8 cellular contexts compared by ENCODE assay signal in genomic region chr15:30195355-30196006, GRCh38.
A peak's percentile ranks its signal among the peaks of the same experiment; 100 is the strongest.
DNase-seq lines count a peak whose midpoint lies in the region; ATAC-seq, FAIRE-seq and TF ChIP-seq lines count a peak whose summit lies in the region.
"Not testable (repeated sequence)": the region's sequence is repeated elsewhere in the genome, so short reads cannot be mapped to it uniquely, and the experiment has no call there.

No MANE protein-coding gene starts in this region.

- not testable (repeated sequence) for H3K27ac Mint-ChIP-seq in activated CD4-positive, alpha-beta T cell treated with anti-CD3 and anti-CD28 coated beads for 36 hours; astrocyte (ENCODE audit: unreplicated experiment); nephron

- H3K4me2 ChIP-seq in IMR-90 (ENCODE audit: low read depth, low read length): not testable (repeated sequence)
- H3K4me2 ChIP-seq in astrocyte (ENCODE audit: low read length): peak overlapping the region; percentile 48

- H3K9me3 ChIP-seq in BE2C; IMR-90 (ENCODE audit: control insufficient read depth, insufficient read depth, low read length); astrocyte (ENCODE audit: insufficient read depth, low read depth, low read length); iPS-18c (ENCODE audit: control insufficient read depth, insufficient read depth, low read length); stomach: not testable (repeated sequence)

- not testable (repeated sequence) for H2BK20ac ChIP-seq in IMR-90 (ENCODE audit: low read depth, low read length)

- H3K36me3 Mint-ChIP-seq in activated CD4-positive, alpha-beta T cell treated with anti-CD3 and anti-CD28 coated beads for 36 hours (ENCODE audit: low read depth); astrocyte (ENCODE audit: low read depth, unreplicated experiment); nephron (ENCODE audit: low read depth): not testable (repeated sequence)

- H3K4ac ChIP-seq in IMR-90 (ENCODE audit: low read depth, low read length): not testable (repeated sequence)

- H3K27ac ChIP-seq in IMR-90 (ENCODE audit: insufficient read depth, low read length); astrocyte (ENCODE audit: low read depth, low read length); foreskin keratinocyte; stomach: not testable (repeated sequence)

- in situ Hi-C loops in IMR-90 (cut with MboI; ENCODE audit: low sequenced_read_pairs): not testable (repeated sequence)

- H3K36me3 ChIP-seq in BE2C; IMR-90 (ENCODE audit: control insufficient read depth, insufficient read depth, low read length); astrocyte (ENCODE audit: insufficient read depth, low read length); stomach: not testable (repeated sequence)

- not testable (repeated sequence) for H3K4me3 Mint-ChIP-seq in activated CD4-positive, alpha-beta T cell treated with anti-CD3 and anti-CD28 coated beads for 36 hours; astrocyte (ENCODE audit: unreplicated experiment)
- H3K4me3 Mint-ChIP-seq in nephron: peak overlapping the region in 2 of 3 experiments; percentile 44 to 53

- H3K56ac ChIP-seq in IMR-90 (ENCODE audit: extremely low read depth, insufficient read depth, low read length): not testable (repeated sequence)

- H2BK5ac ChIP-seq in IMR-90 (ENCODE audit: low read depth, low read length, poor library complexity, severe bottlenecking): not testable (repeated sequence)

- not testable (repeated sequence) for H3K9me3 Mint-ChIP-seq in activated CD4-positive, alpha-beta T cell treated with anti-CD3 and anti-CD28 coated beads for 36 hours (ENCODE audit: low read depth); astrocyte (ENCODE audit: unreplicated experiment); nephron

- not testable (repeated sequence) for FAIRE-seq in astrocyte (lab: Jason Lieb, UNC)

- H2BK15ac ChIP-seq in IMR-90 (ENCODE audit: low read depth, low read length): not testable (repeated sequence)

- dilution Hi-C loops in IMR-90 (cut with HindIII; ENCODE audit: low sequenced_read_pairs, unreplicated experiment): not testable (repeated sequence)

- not testable (repeated sequence) for BruUV-seq in IMR-90 (replicated peaks; lab: Mats Ljungman, UMichigan)

- not testable (repeated sequence) for H3K9ac ChIP-seq in IMR-90 (ENCODE audit: low read depth, low read length); astrocyte (ENCODE audit: low read length)

- not testable (repeated sequence) for H2AK5ac ChIP-seq in IMR-90 (ENCODE audit: low read depth, low read length)

- TF ChIP-seq POLR2A in IMR-90 (IDR thresholded peaks at IDR 0.05; ENCODE audit: low read depth, low read length); stomach (IDR thresholded peaks at IDR 0.05): not testable (repeated sequence)

- H3K9me1 ChIP-seq in IMR-90 (ENCODE audit: insufficient read depth, low read length): not testable (repeated sequence)

- H3K14ac ChIP-seq in IMR-90 (replicated peaks; ENCODE audit: low read depth, low read length): not testable (repeated sequence)

- not testable (repeated sequence) for H2AK9ac ChIP-seq in IMR-90 (replicated peaks; ENCODE audit: low read depth, low read length, poor library complexity)

- TF ChIP-seq RAD21 in IMR-90 (IDR thresholded peaks at IDR 0.05; ENCODE audit: low read length): not testable (repeated sequence)

- H3K27me3 ChIP-seq in BE2C; IMR-90 (ENCODE audit: control insufficient read depth, insufficient read depth, low read length); astrocyte (ENCODE audit: insufficient read depth, low read length); foreskin keratinocyte: not testable (repeated sequence)
- peaks cover 0 to 17% (median 4%) of the 10 kb centered on the region in 3 donors for H3K27me3 ChIP-seq in stomach

- H3K79me1 ChIP-seq in IMR-90 (ENCODE audit: low read depth in 1 of 2, low read length in 2 of 2): not testable (repeated sequence)

- H4K91ac ChIP-seq in IMR-90 (ENCODE audit: insufficient read depth, low read depth, low read length): not testable (repeated sequence)

- H3K4me3 ChIP-seq in BE2C (ENCODE audit: low read depth, low read length) (peak overlapping the region; percentile 61), iPS-18c (ENCODE audit: insufficient read depth, low read depth, low read length) (peak overlapping the region; percentile 46; the same call in 1 of the 2 replicates), stomach (peak overlapping the region; percentile 33 to 48 (median 34))
- H3K4me3 ChIP-seq in IMR-90 (ENCODE audit: insufficient read depth, low read depth, low read length); astrocyte (ENCODE audit: insufficient read depth, low read depth, low read length): not testable (repeated sequence)

- DNase-seq in BE2C: peak; percentile 36
- not testable (repeated sequence) for DNase-seq in IMR-90; astrocyte (ENCODE audit: low read depth); foreskin keratinocyte; stomach
- DNase-seq in activated CD4-positive, alpha-beta T cell treated with anti-CD3 and anti-CD28 coated beads for 36 hours: peak; percentile 22

- H3K27me3 Mint-ChIP-seq in activated CD4-positive, alpha-beta T cell treated with anti-CD3 and anti-CD28 coated beads for 36 hours; astrocyte (ENCODE audit: low read depth, unreplicated experiment); nephron (ENCODE audit: low read depth): not testable (repeated sequence)

- H4K5ac ChIP-seq in IMR-90 (ENCODE audit: low read depth, low read length): not testable (repeated sequence)

- not testable (repeated sequence) for H3K18ac ChIP-seq in IMR-90 (ENCODE audit: low read depth, low read length)

- no CpG with 5 or more reads among the region's 41 CpGs for WGBS in IMR-90 (ENCODE audit: extremely low coverage in 2 of 2, insufficient read length in 1 of 2), 2 experiments
- 5% methylated on average over 4 to 14 of the region's 41 CpGs; no CpG with 5 or more reads in 3 of the 5 donors for WGBS in stomach, 5 donors

- POLR2A ChIA-PET in IMR-90 (lab: Charles Lee; ENCODE audit: unreplicated experiment); activated CD4-positive, alpha-beta T cell treated with anti-CD3 and anti-CD28 coated beads for 36 hours (lab: Charles Lee): not testable (repeated sequence)

- TF ChIP-seq EP300 in stomach (IDR thresholded peaks at IDR 0.05): not testable (repeated sequence)

- not testable (repeated sequence) for H4K8ac ChIP-seq in IMR-90 (ENCODE audit: low read depth in 2 of 2, low read length in 2 of 2)

- not testable (repeated sequence) for H3K23ac ChIP-seq in IMR-90 (ENCODE audit: low read depth, low read length)

- not testable (repeated sequence) for H3K4me1 ChIP-seq in BE2C; IMR-90 (ENCODE audit: control insufficient read depth, insufficient read depth, low read length); astrocyte (ENCODE audit: insufficient read depth, low read length); foreskin keratinocyte; stomach

- not testable (repeated sequence) for H2AFZ ChIP-seq in IMR-90 (replicated peaks; ENCODE audit: low read length, poor library complexity); astrocyte (ENCODE audit: low read depth, low read length)

- H2BK120ac ChIP-seq in IMR-90 (ENCODE audit: low read depth, low read length): not testable (repeated sequence)

- intact Hi-C loops in IMR-90 (cut with micrococcal nuclease); activated CD4-positive, alpha-beta T cell treated with anti-CD3 and anti-CD28 coated beads for 36 hours (cut with DNase I, micrococcal nuclease); stomach (cut with DNase I; ENCODE audit: low total_unique reads): not testable (repeated sequence)

- not testable (repeated sequence) for TF ChIP-seq CTCF in BE2C (IDR thresholded peaks at IDR 0.05; ENCODE audit: low read depth, low read length); IMR-90 (conservative IDR thresholded peaks at IDR 0.05; ENCODE audit: low read depth, low read length); astrocyte (IDR thresholded peaks at IDR 0.05; ENCODE audit: insufficient read depth, low read depth, low read length); foreskin keratinocyte (conservative IDR thresholded peaks at IDR 0.05); stomach (IDR thresholded peaks at IDR 0.05)
- peak in 1 of 3 experiments; percentile 20 for TF ChIP-seq CTCF in nephron (IDR thresholded peaks at IDR 0.05; ENCODE audit: unreplicated experiment in 3 of 3)

- H4K20me1 ChIP-seq in IMR-90 (ENCODE audit: insufficient read depth, low read length); astrocyte (ENCODE audit: insufficient read depth, low read length): not testable (repeated sequence)

- not testable (repeated sequence) for H3K4me1 Mint-ChIP-seq in activated CD4-positive, alpha-beta T cell treated with anti-CD3 and anti-CD28 coated beads for 36 hours; astrocyte (ENCODE audit: low read depth, unreplicated experiment); nephron

- H3K79me2 ChIP-seq in astrocyte (ENCODE audit: insufficient read depth, low read length): not testable (repeated sequence)

- ATAC-seq in IMR-90 (ENCODE audit: low read depth) (0 out of 2 replicates have a peak, but pooled peaks have one; percentile 12), foreskin keratinocyte (peak; percentile 15)
- ATAC-seq in activated CD4-positive, alpha-beta T cell treated with anti-CD3 and anti-CD28 coated beads for 36 hours: peak; percentile 6

- CTCF ChIA-PET in IMR-90 (lab: Yijun Ruan, JAX); activated CD4-positive, alpha-beta T cell treated with anti-CD3 and anti-CD28 coated beads for 36 hours (lab: Charles Lee): not testable (repeated sequence)
